In genomic region chr22:41355895-41356294, GRCh38 we compare ENCODE assay signal across 2 cellular contexts.
"Had no signal": no experiment of that assay in that cellular context is flagged by ENCODE, and none has a peak within 500 bp of the region (broad histone marks: within the 10 kb centered on the region; RNA-seq: fewer than 3 reads in every experiment).

No MANE protein-coding gene starts in this region.

- DNase-seq: GDM1, GF-D8 had no signal
